ENCODE assay signal across 8 cellular contexts in the genomic region with DNA sequence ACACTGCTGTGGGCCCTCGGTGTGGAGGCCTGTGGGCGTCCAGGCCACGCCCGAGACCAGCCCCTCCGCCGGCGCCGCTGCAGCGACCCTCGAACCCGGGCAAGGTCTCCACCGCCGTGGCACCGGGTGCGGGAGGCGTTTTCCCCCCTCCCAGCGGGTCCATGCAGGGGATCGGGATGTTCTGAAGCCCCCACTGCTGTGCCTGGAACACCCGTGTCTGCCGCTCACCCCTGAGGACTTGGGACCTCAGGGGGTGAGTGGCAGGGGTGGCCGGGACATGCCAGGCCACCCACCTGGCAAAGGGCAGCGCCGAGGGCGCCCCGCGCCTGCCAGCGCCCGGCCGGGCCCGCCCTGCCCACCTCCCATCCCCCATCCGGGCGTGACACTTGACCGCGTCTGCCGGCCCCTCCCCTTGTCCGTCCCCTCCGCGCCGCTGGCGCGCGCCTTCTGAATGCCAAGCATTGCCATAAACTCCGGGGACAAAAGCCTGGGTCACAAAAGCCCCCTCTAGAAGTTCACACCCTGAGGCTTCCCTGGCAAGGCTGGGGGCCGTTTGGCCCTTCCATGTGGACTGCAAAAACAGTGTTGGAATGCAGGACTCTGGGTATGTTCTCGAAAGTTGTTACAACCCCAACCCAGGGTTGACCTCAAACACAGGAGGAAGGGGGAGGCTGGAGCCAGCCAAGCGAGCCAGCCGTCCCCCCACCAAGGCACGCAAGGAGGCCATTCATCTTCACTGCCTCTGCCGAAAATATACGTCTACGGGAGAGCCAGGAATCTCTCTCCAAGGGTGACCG. TPM values are rescaled to one million over a fixed set of nuclear protein-coding genes. Genes with fewer than 3 reads are reported as not detected.
A peak's percentile ranks its signal among the peaks of the same experiment; 100 is the strongest.
DNase-seq lines count a peak whose midpoint lies in the region; ATAC-seq and TF ChIP-seq lines count a peak whose summit lies in the region.

No MANE protein-coding gene starts in this region.

- H3K27me3 ChIP-seq in SU-DHL-6 (ENCODE audit: low read length) (no peaks in the 10 kb centered on the region), right lobe of liver (no peaks in the 10 kb centered on the region)

- no peaks in the 10 kb centered on the region for H3K79me2 ChIP-seq in SU-DHL-6 (ENCODE audit: insufficient read depth, low read length)

- H3K9ac ChIP-seq in SU-DHL-6 (ENCODE audit: low read length): peak overlapping the region; percentile 65

- intact Hi-C loops in right lobe of liver (cut with DNase I): no loop called here

- peak; percentile 4 for ATAC-seq in HG03103 (IDR thresholded peaks at IDR 0.05; ENCODE audit: low read depth, unreplicated experiment)
- peak; percentile 65 to 71 (median 69) for ATAC-seq in right lobe of liver

- H3K36me3 ChIP-seq in SU-DHL-6 (ENCODE audit: low read length) (no peaks in the 10 kb centered on the region), right lobe of liver (no peaks in the 10 kb centered on the region)

- no peaks in the 10 kb centered on the region for H3K9me2 ChIP-seq in SU-DHL-6 (replicated peaks; ENCODE audit: insufficient read depth, low read length)

- peak overlapping the region; percentile 45 for H3K4me3 ChIP-seq in SU-DHL-6 (ENCODE audit: insufficient read depth, low read length, poor library complexity, severe bottlenecking)
- peak overlapping the region; percentile 84 for H3K4me3 ChIP-seq in coronary artery
- H3K4me3 ChIP-seq in right lobe of liver: peak overlapping the region; percentile 34 to 71 (median 64)

- H3K9me3 ChIP-seq in SU-DHL-6 (ENCODE audit: insufficient read depth, low read length) (no peaks in the 10 kb centered on the region), right lobe of liver (no peaks in the 10 kb centered on the region)

- WGBS in right lobe of liver (ENCODE audit: insufficient coverage, low coverage, low lambda C conversion rate, missing lambda C conversion rate): 38% methylated on average over 8 of the region's 52 CpGs

- H3K27ac ChIP-seq in SU-DHL-6 (ENCODE audit: low read depth, low read length) (peak overlapping the region; percentile 37), coronary artery (peak overlapping the region; percentile 76 to 98), right lobe of liver (peak overlapping the region; percentile 71 to 91 (median 84))

- peaks cover 0 to 7% (median 0%) of the 10 kb centered on the region in 4 donors for H3K4me1 ChIP-seq in right lobe of liver

- H3K4me2 ChIP-seq in SU-DHL-6 (ENCODE audit: low read depth, low read length, poor library complexity, severe bottlenecking): peak overlapping the region; percentile 50

- TF ChIP-seq CTCF in SU-DHL-6 (IDR thresholded peaks at IDR 0.05; ENCODE audit: insufficient read depth, low read length, poor library complexity, severe bottlenecking): no peak
- no peak for TF ChIP-seq CTCF in coronary artery (IDR thresholded peaks at IDR 0.05)
- no peak for TF ChIP-seq CTCF in right lobe of liver (IDR thresholded peaks at IDR 0.05)

- no peaks in the 10 kb centered on the region for H3F3A ChIP-seq in SU-DHL-6 (ENCODE audit: insufficient read depth)

- DNase-seq in activated effector memory CD4-positive, alpha-beta T cell treated with anti-CD3 and anti-CD28 coated beads, Interleukin-2, amount 50 U/mL, for 16 hours: peak; percentile 75
- no peak for DNase-seq in activated effector memory CD4-positive, alpha-beta T cell treated with Interleukin-2 at 50 U/mL for 16 hours
- peak; percentile 75 for DNase-seq in coronary artery (ENCODE audit: low spot score)
- peak; percentile 81 to 86 (median 82) for DNase-seq in right lobe of liver
- DNase-seq in stimulated activated CD8-positive, alpha-beta memory T cell treated with anti-CD3 and anti-CD28 coated beads, Interleukin-4, amount 100 ng/mL, for 48 hours: peak; percentile 67
- DNase-seq in ecto neural progenitor cell (ENCODE audit: low spot score): no peak

- peak overlapping the region; percentile 3 for H2AFZ ChIP-seq in SU-DHL-6 (ENCODE audit: low read depth, low read length, severe bottlenecking)

- H4K20me1 ChIP-seq in SU-DHL-6 (ENCODE audit: low read depth, low read length): no peaks in the 10 kb centered on the region

- TF ChIP-seq POLR2A in right lobe of liver (IDR thresholded peaks at IDR 0.05): no peak

RNA-seq across cellular contexts. Expression of a gene that starts 0.8 kb away (rescaled TPM):
- total RNA-seq in right lobe of liver: 1 to 10 TPM in 2 of 6 experiments, under 1 TPM in 4; 0.37 to 1.7 (median 0.60) TPM

Comparison
In these comparisons a context has a peak if more than half of its experiments do, and no peak if none do; other contexts are left out.
1. DNase-seq: peak in activated effector memory CD4-positive, alpha-beta T cell treated with anti-CD3 and anti-CD28 coated beads, Interleukin-2, amount 50 U/mL, for 16 hours (single experiment), coronary artery (single experiment), right lobe of liver (3 of 3) and stimulated activated CD8-positive, alpha-beta memory T cell treated with anti-CD3 and anti-CD28 coated beads, Interleukin-4, amount 100 ng/mL, for 48 hours (single experiment); none in activated effector memory CD4-positive, alpha-beta T cell treated with Interleukin-2 at 50 U/mL for 16 hours (single experiment) and ecto neural progenitor cell (single experiment).
2. H3K27ac ChIP-seq: peak in every context shown above with its lines; median percentile 87 in coronary artery; 84 in right lobe of liver; 37 in SU-DHL-6.
3. Peak in every context shown above with its lines, with median percentiles within 50 percentile points of each other: H3K4me3 ChIP-seq.